ENCODE assay signal across 8 cellular contexts in the genomic region with DNA sequence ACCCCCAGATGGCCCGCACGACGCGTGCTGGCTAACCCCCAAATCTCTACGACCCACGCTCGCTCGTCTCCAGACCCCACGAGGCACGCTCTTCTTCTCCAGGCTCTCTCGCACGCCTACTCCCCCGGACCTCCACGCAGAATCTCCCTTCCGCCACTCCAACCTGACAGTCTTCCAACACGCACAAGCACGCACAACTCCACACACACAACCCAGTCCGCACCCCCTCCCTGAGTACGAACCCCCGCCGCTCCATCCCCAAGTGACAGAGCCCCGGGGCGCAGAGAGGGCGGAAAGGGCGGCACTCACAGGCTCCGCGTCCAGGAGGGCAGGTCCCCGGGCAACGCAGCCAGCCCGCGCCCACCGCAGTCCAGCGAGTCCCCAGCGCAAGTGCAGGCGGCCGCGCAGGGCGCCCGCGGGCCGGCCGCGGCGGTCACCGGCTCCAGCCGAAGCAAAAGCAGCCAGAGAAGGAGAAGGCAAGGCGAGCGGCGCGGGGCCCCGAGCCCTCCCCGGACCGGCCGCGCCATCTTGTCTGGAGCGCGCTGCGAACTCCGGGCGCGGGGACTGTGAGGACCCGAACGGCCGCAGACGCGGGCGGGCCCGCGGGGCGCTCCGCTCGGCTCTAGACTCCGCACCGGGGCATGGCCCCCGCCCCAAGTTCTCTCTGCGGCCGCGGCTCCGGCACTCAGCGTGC. TPM values are rescaled to one million over a fixed set of nuclear protein-coding genes. Genes with fewer than 3 reads are reported as not detected.
DNase-seq lines count a peak whose midpoint lies in the region; ATAC-seq and TF ChIP-seq lines count a peak whose summit lies in the region.

No MANE protein-coding gene starts in this region.

- H3K27me3 Mint-ChIP-seq in T-helper 17 cell, result no peaks in the 10 kb centered on the region

- BruUV-seq in mammary epithelial cell (replicated peaks; lab: Mats Ljungman, UMichigan), result no TSS peak

- DNase-seq in NCI-H748 (lab: John Stamatoyannopoulos, UW; ENCODE audit: unreplicated experiment) (peak; percentile 56), NCI-H748 treated with DMSO at 0.1 percent for 48 hours (lab: John Stamatoyannopoulos, UW) (no peak), T-helper 17 cell (peak; percentile 14 to 26 (median 22)), mammary epithelial cell (peak; percentile 1), left colon (peak in 1 of 2 donors; percentile 66), inferior parietal cortex (ENCODE audit: extremely low spot score) (no peak)
- DNase-seq in stimulated activated CD4-positive, alpha-beta T cell treated with anti-CD3 and anti-CD28 coated beads, Interleukin-4, amount 100 ng/mL, for 4 hours, result peak; percentile 42 to 61

- peak overlapping the region; percentile 95 for H3K4me2 ChIP-seq in mammary epithelial cell (ENCODE audit: insufficient read depth, low read depth, low read length)

- TF ChIP-seq CTCF in mammary epithelial cell (conservative IDR thresholded peaks at IDR 0.05 in 1 of 2, IDR thresholded peaks at IDR 0.05 in 1 of 2; ENCODE audit: extremely low read depth in 1 of 2, insufficient read depth in 1 of 2, low read depth in 1 of 2, low read length in 2 of 2), result no peak

- H3K27ac ChIP-seq in mammary epithelial cell (ENCODE audit: insufficient read depth, low read depth, low read length), result no peak overlapping the region

- H3K36me3 Mint-ChIP-seq in T-helper 17 cell (ENCODE audit: low read depth), result peaks cover 3% of the 10 kb centered on the region

- peak overlapping the region; percentile 99 for H3K4me3 Mint-ChIP-seq in T-helper 17 cell

- dilution Hi-C loops in mammary epithelial cell (cut with HindIII; ENCODE audit: low sequenced_read_pairs), result no loop called here

- no peaks in the 10 kb centered on the region for H3K27me3 ChIP-seq in mammary epithelial cell (ENCODE audit: insufficient read depth, low read length)

- H3K4me3 ChIP-seq in mammary epithelial cell (replicated peaks in 1 of 3; ENCODE audit: insufficient read depth in 1 of 3, low read depth in 2 of 3, low read length in 3 of 3), result peak overlapping the region; percentile 52 to 95 (median 88)

- CTCF ChIA-PET in mammary epithelial cell (lab: Charles Lee; ENCODE audit: low non-redundant PET), result no interaction called here

- no peaks in the 10 kb centered on the region for H3K36me3 ChIP-seq in mammary epithelial cell (ENCODE audit: insufficient read depth, low read length)

- H4K20me1 ChIP-seq in mammary epithelial cell (ENCODE audit: insufficient read depth, low read length), result no peaks in the 10 kb centered on the region

- ATAC-seq in HG02852 (IDR thresholded peaks at IDR 0.05; ENCODE audit: unreplicated experiment) (peak; percentile 15), T-helper 17 cell (no peak), left colon (peak; percentile 6)

- peak overlapping the region; percentile 89 for H2AFZ ChIP-seq in mammary epithelial cell (ENCODE audit: low read depth, low read length)

- H3K9me3 ChIP-seq in T-helper 17 cell (ENCODE audit: control insufficient read depth, low read length, poor library complexity, severe bottlenecking) (no peaks in the 10 kb centered on the region), mammary epithelial cell (replicated peaks; ENCODE audit: insufficient read depth, low read length) (no peaks in the 10 kb centered on the region)

- H3K9ac ChIP-seq in mammary epithelial cell (ENCODE audit: insufficient read depth, low read length), result peak overlapping the region; percentile 5

- peaks cover 7% of the 10 kb centered on the region for H3K79me2 ChIP-seq in mammary epithelial cell (ENCODE audit: insufficient read depth, low read length)

- H3K4me1 ChIP-seq in mammary epithelial cell (ENCODE audit: insufficient read depth, low read length), result peaks cover 2% of the 10 kb centered on the region

- intact Hi-C loops in mammary epithelial cell (cut with micrococcal nuclease), result loop anchor here (2.0 to 5.0 kb wide), 6 partner anchors 57 to 317 kb away; no protein-coding TSS in a partner anchor
- intact Hi-C loops in left colon (cut with DNase I, micrococcal nuclease), result loop anchor here in 1 of 2 donors (10.0 kb wide), 1 partner anchor 75 kb away; no protein-coding TSS in a partner anchor

- in situ Hi-C loops in mammary epithelial cell (cut with MboI; ENCODE audit: low sequenced_read_pairs in 2 of 2), result no loop called here

- peaks cover 68% of the 10 kb centered on the region for H3K4me1 Mint-ChIP-seq in T-helper 17 cell

- 6% methylated on average over 20 of the region's 80 CpGs for WGBS in mammary epithelial cell (ENCODE audit: low coverage, missing lambda C conversion rate)

- H3K27ac Mint-ChIP-seq in T-helper 17 cell, result peak overlapping the region; percentile 87

RNA-seq across cellular contexts. Expression of a gene that starts 0.8 kb away (rescaled TPM):
- total RNA-seq in T-helper 17 cell, result 10 to 100 TPM; 57.8 to 63.4 TPM
- 10 to 100 TPM; 11.7 to 15.3 TPM for total RNA-seq in mammary epithelial cell
- polyA plus RNA-seq in mammary epithelial cell, result 10.4 TPM
- 82.8 TPM for polyA minus RNA-seq in mammary epithelial cell
- 10 to 100 TPM; 55.4 to 57.0 TPM for total RNA-seq in left colon

Comparison
In these comparisons a context has a peak if more than half of its experiments do, and no peak if none do; other contexts are left out.
1. DNase-seq: peak in NCI-H748 (single experiment), T-helper 17 cell (3 of 3), mammary epithelial cell (single experiment) and stimulated activated CD4-positive, alpha-beta T cell treated with anti-CD3 and anti-CD28 coated beads, Interleukin-4, amount 100 ng/mL, for 4 hours (2 of 2); none in NCI-H748 treated with DMSO at 0.1 percent for 48 hours (single experiment) and inferior parietal cortex (single experiment).